Comparison of ENCODE assay signal across 8 cellular contexts in the genomic region with DNA sequence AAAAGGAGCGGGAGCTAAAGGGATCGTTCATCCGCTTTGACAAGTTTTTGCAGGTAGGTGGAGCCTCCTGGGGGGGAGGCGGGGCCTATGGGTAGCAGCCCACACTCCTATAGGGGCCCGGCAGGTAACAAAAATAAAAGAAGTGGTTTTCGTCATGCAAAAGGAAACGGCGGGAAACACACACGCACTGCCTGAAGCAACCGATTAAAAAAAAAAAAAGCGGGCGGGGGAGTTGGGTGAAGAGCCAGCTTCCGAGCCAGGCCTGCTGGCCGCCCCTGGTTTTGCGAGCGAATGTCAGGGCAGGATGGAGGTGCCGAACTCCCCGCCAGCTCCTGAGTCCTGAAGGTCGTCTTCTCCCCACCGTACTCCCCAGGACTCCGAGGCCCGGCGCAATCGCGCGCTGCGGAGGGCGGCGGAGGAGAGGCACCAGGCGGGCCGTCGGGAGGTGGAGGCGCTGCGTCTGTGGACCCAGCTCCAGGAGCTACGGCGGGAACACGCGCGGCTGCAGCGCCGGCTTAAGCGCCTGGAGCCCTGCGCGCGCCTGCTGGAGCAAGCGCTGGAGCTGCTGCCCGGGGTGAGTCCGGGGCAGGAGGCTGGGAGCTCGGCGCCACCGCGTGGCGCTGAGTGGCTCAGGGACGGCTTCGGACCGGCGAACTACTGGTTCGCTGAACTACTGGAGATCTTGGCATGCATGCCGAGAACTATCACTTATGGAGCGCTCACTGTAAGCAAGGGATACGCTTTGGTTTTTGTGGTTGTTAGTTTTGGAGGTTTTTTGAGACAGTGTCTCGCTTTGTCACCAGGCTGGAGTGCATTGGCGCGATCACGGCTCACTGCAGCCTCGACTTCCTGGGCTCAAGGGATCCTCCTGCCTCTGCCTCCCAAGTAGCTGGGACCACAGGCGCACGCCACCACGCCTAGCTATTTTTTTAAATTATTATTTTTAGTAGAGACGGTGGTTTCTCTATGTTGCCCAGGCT. TPM values are rescaled to one million over a fixed set of nuclear protein-coding genes. Genes with fewer than 3 reads are reported as not detected.
DNase-seq lines count a peak whose midpoint lies in the region; ATAC-seq, FAIRE-seq and TF ChIP-seq lines count a peak whose summit lies in the region.

No MANE protein-coding gene starts in this region.

- DNase-seq in ELF-1 (ENCODE audit: low read depth, low spot score) = peak; percentile 92
- DNase-seq in NCI-H2227 (lab: John Stamatoyannopoulos, UW; ENCODE audit: unreplicated experiment) = peak; percentile 82
- DNase-seq in activated CD4-positive, CD25-positive, alpha-beta regulatory T cell treated with anti-CD3 and anti-CD28 coated beads, Interleukin-2, amount 50 U/mL, for 72 hours = peak; percentile 58
- DNase-seq in chondrocyte (ENCODE audit: low spot score) = no peak
- peak; percentile 62 to 78 for DNase-seq in left colon
- DNase-seq in stimulated activated CD4-positive, alpha-beta T cell treated with anti-CD3 and anti-CD28 coated beads, Interleukin-15, amount 100 ng/mL, for 1 hour (ENCODE audit: low read depth in 1 of 2, low spot score in 1 of 2) = peak; percentile 13 to 45
- DNase-seq in H54 (ENCODE audit: insufficient read length, low spot score) = no peak

- ATAC-seq in HG02759 (IDR thresholded peaks at IDR 0.05; ENCODE audit: unreplicated experiment) = peak; percentile 69
- peak; percentile 90 for ATAC-seq in left colon

- no peaks in the 10 kb centered on the region for H3K9me3 Mint-ChIP-seq in chondrocyte (ENCODE audit: low read depth)

- H3K4me1 Mint-ChIP-seq in chondrocyte (ENCODE audit: low read depth) = peaks cover 18% of the 10 kb centered on the region

- intact Hi-C loops in left colon (cut with DNase I, micrococcal nuclease) = loop anchor here in 1 of 2 donors (10.0 kb wide), 1 partner anchor 98 kb away; a partner anchor contains a TSS

- no peak for FAIRE-seq in H54 (lab: Jason Lieb, UNC)

- H3K27me3 Mint-ChIP-seq in chondrocyte (ENCODE audit: low read depth) = peaks cover 31% of the 10 kb centered on the region

- peak; percentile 78 for TF ChIP-seq CTCF in chondrocyte (IDR thresholded peaks at IDR 0.05)

- no peak overlapping the region for H3K27ac Mint-ChIP-seq in chondrocyte (ENCODE audit: unreplicated experiment)

- no peak for TF ChIP-seq POLR2A in H54 (IDR thresholded peaks at IDR 0.05; ENCODE audit: low read depth, low read length)

- peak overlapping the region; percentile 55 for H3K4me3 Mint-ChIP-seq in chondrocyte (ENCODE audit: unreplicated experiment)

- peaks cover 2% of the 10 kb centered on the region for H3K36me3 Mint-ChIP-seq in chondrocyte (ENCODE audit: low read depth)

RNA-seq across cellular contexts. Expression of a gene that starts 3.6 kb away (rescaled TPM):
- not detected in 3 replicates for total RNA-seq in chondrocyte
- under 1 TPM in 1 of 2 donors, not detected in 1; 0.43 TPM for total RNA-seq in left colon

RNA-seq across cellular contexts. Expression of a gene that starts 17.6 kb away (rescaled TPM):
- total RNA-seq in chondrocyte (not detected in 3 replicates), left colon (10 to 100 TPM in 1 of 2 donors, 1 to 10 TPM in 1; 9.0 to 14.1 TPM)

RNA-seq across cellular contexts. Expression of a gene that starts 32.2 kb away (rescaled TPM):
- total RNA-seq in chondrocyte = 44.2 to 52.7 TPM (median 44.6 TPM) in 3 replicates
- 10 to 100 TPM; 42.0 to 56.9 TPM for total RNA-seq in left colon

RNA-seq across cellular contexts. Expression of a gene that starts 32.4 kb away (rescaled TPM):
- total RNA-seq in chondrocyte = 15.5 to 20.2 TPM (median 16.7 TPM) in 3 replicates
- 10 to 100 TPM; 17.4 to 18.0 TPM for total RNA-seq in left colon

Comparison
In these comparisons a context has a peak if more than half of its experiments do, and no peak if none do; other contexts are left out.
1. DNase-seq: peak in ELF-1 (single experiment), NCI-H2227 (single experiment), activated CD4-positive, CD25-positive, alpha-beta regulatory T cell treated with anti-CD3 and anti-CD28 coated beads, Interleukin-2, amount 50 U/mL, for 72 hours (single experiment), left colon (2 of 2) and stimulated activated CD4-positive, alpha-beta T cell treated with anti-CD3 and anti-CD28 coated beads, Interleukin-15, amount 100 ng/mL, for 1 hour (2 of 2); none in chondrocyte (single experiment) and H54 (single experiment).